Comparison of ENCODE assay signal across 16 cellular contexts in genomic region chr1:201925301-201925567, GRCh38. TPM values are rescaled to one million over a fixed set of nuclear protein-coding genes. Genes with fewer than 3 reads are reported as not detected.
"Had no signal": no experiment of that assay in that cellular context is flagged by ENCODE, and none has a peak within 500 bp of the region (broad histone marks: within the 10 kb centered on the region; RNA-seq: fewer than 3 reads in every experiment).

No MANE protein-coding gene starts in this region.

- H3K9me3 ChIP-seq: adrenal gland had no signal

- H3K36me3 Mint-ChIP-seq: activated naive CD4-positive, alpha-beta T cell treated with anti-CD3 and anti-CD28 coated beads, Interleukin-2, amount 10 ng/mL, durations not matched to agents 7 days and 5 days; memory B cell; natural killer cell; stimulated activated naive B cell treated with anti-CD40 and anti-IgM and Interleukin-4, amounts not matched to agents 10 μg/mL and 1 μg/mL and 100 μg/mL, for 72 hours had no signal

- H3K27ac Mint-ChIP-seq: activated naive CD4-positive, alpha-beta T cell treated with anti-CD3 and anti-CD28 coated beads, Interleukin-2, amount 10 ng/mL, durations not matched to agents 7 days and 5 days; activated T-helper 2 cell treated with anti-CD3 and anti-CD28 coated beads, Interferon-gamma antibody, Interleukin-2, Interleukin-4, amounts not matched to agents 10 μg/mL and 5 μg/mL and 100 μg/mL, durations not matched to agents 14 hours and 24 hours and 36 hours; memory B cell; natural killer cell; stimulated activated naive B cell treated with anti-CD40 and anti-IgM and Interleukin-4, amounts not matched to agents 10 μg/mL and 1 μg/mL and 100 μg/mL, for 72 hours had no signal

- ATAC-seq: natural killer cell; stimulated activated naive B cell treated with anti-CD40 and anti-IgM and Interleukin-4, amounts not matched to agents 10 μg/mL and 1 μg/mL and 100 μg/mL, for 72 hours had no signal

- H2AFZ ChIP-seq: hepatocyte had no signal

- H3K36me3 ChIP-seq: adrenal gland, cardiac muscle cell had no signal

- H3K4me1 Mint-ChIP-seq: activated naive CD4-positive, alpha-beta T cell treated with anti-CD3 and anti-CD28 coated beads, Interleukin-2, amount 10 ng/mL, durations not matched to agents 7 days and 5 days; memory B cell; natural killer cell; stimulated activated naive B cell treated with anti-CD40 and anti-IgM and Interleukin-4, amounts not matched to agents 10 μg/mL and 1 μg/mL and 100 μg/mL, for 72 hours had no signal

- DNase-seq: activated CD4-positive, alpha-beta T cell treated with anti-CD3 and anti-CD28 coated beads for 1 hour; activated CD4-positive, alpha-beta T cell treated with anti-CD3 and anti-CD28 coated beads, Interleukin-2, amount 50 U/mL, for 48 hours; activated naive CD4-positive, alpha-beta T cell treated with anti-CD3 and anti-CD28 coated beads, Interleukin-2, amount 10 ng/mL, durations not matched to agents 7 days and 5 days; activated T-cell treated with anti-CD3 and anti-CD28 coated beads, Interleukin-2, amount 50 U/mL, for 1 hour; adrenal gland; erythroblast; left ventricle myocardium superior; natural killer cell; stimulated activated CD4-positive, alpha-beta T cell treated with anti-CD3 and anti-CD28 coated beads, Interleukin-2, amount 100 ng/mL, for 48 hours; stimulated activated naive B cell treated with anti-CD40 and anti-IgM and Interleukin-4, amounts not matched to agents 10 μg/mL and 1 μg/mL and 100 μg/mL, for 72 hours; substantia nigra had no signal

- H3K27me3 ChIP-seq: adrenal gland, cardiac muscle cell, hepatocyte had no signal

- H3K4me3 ChIP-seq: adrenal gland, cardiac muscle cell, hepatocyte had no signal

- H3K4me2 ChIP-seq: hepatocyte had no signal

- H3K27ac ChIP-seq: cardiac muscle cell had no signal

- H3K9me3 Mint-ChIP-seq: activated naive CD4-positive, alpha-beta T cell treated with anti-CD3 and anti-CD28 coated beads, Interleukin-2, amount 10 ng/mL, durations not matched to agents 7 days and 5 days; activated T-helper 2 cell treated with anti-CD3 and anti-CD28 coated beads, Interferon-gamma antibody, Interleukin-2, Interleukin-4, amounts not matched to agents 10 μg/mL and 5 μg/mL and 100 μg/mL, durations not matched to agents 14 hours and 24 hours and 36 hours; natural killer cell; stimulated activated naive B cell treated with anti-CD40 and anti-IgM and Interleukin-4, amounts not matched to agents 10 μg/mL and 1 μg/mL and 100 μg/mL, for 72 hours had no signal

- H3K4me3 Mint-ChIP-seq: activated naive CD4-positive, alpha-beta T cell treated with anti-CD3 and anti-CD28 coated beads, Interleukin-2, amount 10 ng/mL, durations not matched to agents 7 days and 5 days; memory B cell; natural killer cell; stimulated activated naive B cell treated with anti-CD40 and anti-IgM and Interleukin-4, amounts not matched to agents 10 μg/mL and 1 μg/mL and 100 μg/mL, for 72 hours had no signal

RNA-seq across cellular contexts. Expression of gene LMOD1, which starts 21.1 kb away (rescaled TPM):
- total RNA-seq: activated T-helper 2 cell treated with anti-CD3 and anti-CD28 coated beads, Interferon-gamma antibody, Interleukin-2, Interleukin-4, amounts not matched to agents 10 μg/mL and 5 μg/mL and 100 μg/mL, durations not matched to agents 14 hours and 24 hours and 36 hours; natural killer cell; T-helper 1 cell treated with Interleukin-12 subunit alpha and Interleukin-12 subunit beta and Interleukin-4 antibody, amounts not matched to agents 30 ng/mL and 1 ng/mL, for 36 hours had no signal
